Comparison of ENCODE assay signal across 14 cellular contexts in genomic region chr3:127693336-127693843, GRCh38.
"Had no signal": no experiment of that assay in that cellular context is flagged by ENCODE, and none has a peak within 500 bp of the region (broad histone marks: within the 10 kb centered on the region; RNA-seq: fewer than 3 reads in every experiment).

No MANE protein-coding gene starts in this region.

- H3K4me3 Mint-ChIP-seq: activated CD8-positive, alpha-beta T cell treated with anti-CD3 and anti-CD28 coated beads, Interleukin-2, amount 10 ng/mL, durations not matched to agents 7 days and 5 days; activated naive CD4-positive, alpha-beta T cell treated with anti-CD3 and anti-CD28 coated beads, Interleukin-2, amount 10 ng/mL, durations not matched to agents 7 days and 5 days; central memory CD8-positive, alpha-beta T cell; natural killer cell had no signal

- H3K27ac ChIP-seq: hepatocyte, uterus, WERI-Rb-1 had no signal

- H3K9me3 ChIP-seq: gastrocnemius medialis, uterus had no signal

- H3K36me3 ChIP-seq: uterus, WERI-Rb-1 had no signal

- DNase-seq: activated CD4-positive, alpha-beta T cell treated with anti-CD3 and anti-CD28 coated beads for 4 hours; activated CD8-positive, alpha-beta T cell treated with anti-CD3 and anti-CD28 coated beads, Interleukin-2, amount 10 ng/mL, durations not matched to agents 7 days and 5 days; activated naive CD4-positive, alpha-beta T cell treated with anti-CD3 and anti-CD28 coated beads, Interleukin-2, amount 10 ng/mL, durations not matched to agents 7 days and 5 days; effector memory CD4-positive, alpha-beta T cell; gastrocnemius medialis; natural killer cell; stimulated activated CD4-positive, alpha-beta T cell treated with anti-CD3 and anti-CD28 coated beads, Interleukin-15, amount 100 ng/mL, for 24 hours; stimulated activated CD4-positive, alpha-beta T cell treated with anti-CD3 and anti-CD28 coated beads, Interleukin-4, amount 100 ng/mL, for 4 hours; T-helper 9 cell; uterus; WERI-Rb-1 had no signal

- H3K27me3 ChIP-seq: gastrocnemius medialis, hepatocyte, uterus had no signal

- H3K36me3 Mint-ChIP-seq: activated naive CD4-positive, alpha-beta T cell treated with anti-CD3 and anti-CD28 coated beads, Interleukin-2, amount 10 ng/mL, durations not matched to agents 7 days and 5 days; natural killer cell had no signal

- H3K27ac Mint-ChIP-seq: activated CD8-positive, alpha-beta T cell treated with anti-CD3 and anti-CD28 coated beads, Interleukin-2, amount 10 ng/mL, durations not matched to agents 7 days and 5 days; activated naive CD4-positive, alpha-beta T cell treated with anti-CD3 and anti-CD28 coated beads, Interleukin-2, amount 10 ng/mL, durations not matched to agents 7 days and 5 days; activated T-helper 2 cell treated with anti-CD3 and anti-CD28 coated beads, Interferon-gamma antibody, Interleukin-2, Interleukin-4, amounts not matched to agents 10 μg/mL and 5 μg/mL and 100 μg/mL, durations not matched to agents 14 hours and 24 hours and 36 hours; natural killer cell had no signal

- H3K4me3 ChIP-seq: gastrocnemius medialis, hepatocyte, uterus had no signal

- H3K9me3 Mint-ChIP-seq: activated naive CD4-positive, alpha-beta T cell treated with anti-CD3 and anti-CD28 coated beads, Interleukin-2, amount 10 ng/mL, durations not matched to agents 7 days and 5 days; activated T-helper 2 cell treated with anti-CD3 and anti-CD28 coated beads, Interferon-gamma antibody, Interleukin-2, Interleukin-4, amounts not matched to agents 10 μg/mL and 5 μg/mL and 100 μg/mL, durations not matched to agents 14 hours and 24 hours and 36 hours; central memory CD8-positive, alpha-beta T cell; natural killer cell had no signal
